ENCODE assay signal across 24 cellular contexts in genomic region chr2:3968736-3969135, GRCh38.
"Had no signal": no experiment of that assay in that cellular context is flagged by ENCODE, and none has a peak within 500 bp of the region (broad histone marks: within the 10 kb centered on the region; RNA-seq: fewer than 3 reads in every experiment).

No MANE protein-coding gene starts in this region.

- H3K9me3 ChIP-seq: heart right ventricle, left lung, lower lobe of right lung, right atrium auricular region, right lobe of liver, stomach, testis, thyroid gland, transverse colon, uterus had no signal

- DNase-seq: heart right ventricle; hippocampal formation; kidney glomerular epithelial cell; left cardiac atrium; left lung; lower lobe of right lung; naive B cell; natural killer cell; nucleus accumbens; right lobe of liver; stimulated activated CD4-positive, alpha-beta T cell treated with anti-CD3 and anti-CD28 coated beads, Interleukin-12 subunit alpha, Interleukin-12 subunit beta, amount 100 ng/mL, for 4 hours; stimulated activated CD4-positive, alpha-beta T cell treated with anti-CD3 and anti-CD28 coated beads, Interleukin-15, amount 100 ng/mL, for 24 hours; stimulated activated CD4-positive, alpha-beta T cell treated with anti-CD3 and anti-CD28 coated beads, Interleukin-2, amount 100 ng/mL, for 24 hours; stimulated activated CD4-positive, alpha-beta T cell treated with anti-CD3 and anti-CD28 coated beads, Interleukin-4, amount 100 ng/mL, for 1 hour; stimulated activated naive B cell treated with anti-CD40 and anti-IgM and Interleukin-4, amounts not matched to agents 10 μg/mL and 1 μg/mL and 100 μg/mL, for 72 hours; stimulated activated naive CD8-positive, alpha-beta T cell treated with anti-CD3 and anti-CD28 coated beads, Interleukin-15, Interleukin-2, amounts not matched to agents 100 U/mL and 50 U/mL, for 24 hours; stomach; testis; thyroid gland; transverse colon; uterus had no signal

- H3K9ac ChIP-seq: parathyroid adenoma had no signal

- H3K36me3 Mint-ChIP-seq: memory B cell; naive B cell; natural killer cell; stimulated activated naive B cell treated with anti-CD40 and anti-IgM and Interleukin-4, amounts not matched to agents 10 μg/mL and 1 μg/mL and 100 μg/mL, for 72 hours had no signal

- ATAC-seq: heart right ventricle; left cardiac atrium; left lung; lower lobe of right lung; natural killer cell; stimulated activated naive B cell treated with anti-CD40 and anti-IgM and Interleukin-4, amounts not matched to agents 10 μg/mL and 1 μg/mL and 100 μg/mL, for 72 hours; stimulated activated naive CD8-positive, alpha-beta T cell treated with anti-CD3 and anti-CD28 coated beads, Interleukin-15, Interleukin-2, amounts not matched to agents 100 U/mL and 50 U/mL, for 24 hours had no signal

- H3K36me3 ChIP-seq: heart right ventricle, left lung, lower lobe of right lung, right atrium auricular region, right lobe of liver, stomach, thyroid gland, transverse colon, uterus had no signal

- H3K27me3 Mint-ChIP-seq: memory B cell; naive B cell; stimulated activated naive B cell treated with anti-CD40 and anti-IgM and Interleukin-4, amounts not matched to agents 10 μg/mL and 1 μg/mL and 100 μg/mL, for 72 hours had no signal

- H3K27ac Mint-ChIP-seq: memory B cell; naive B cell; natural killer cell; stimulated activated naive B cell treated with anti-CD40 and anti-IgM and Interleukin-4, amounts not matched to agents 10 μg/mL and 1 μg/mL and 100 μg/mL, for 72 hours had no signal

- H3K4me3 Mint-ChIP-seq: memory B cell; naive B cell; natural killer cell; stimulated activated naive B cell treated with anti-CD40 and anti-IgM and Interleukin-4, amounts not matched to agents 10 μg/mL and 1 μg/mL and 100 μg/mL, for 72 hours had no signal

- H3K9me3 Mint-ChIP-seq: memory B cell; natural killer cell; stimulated activated naive B cell treated with anti-CD40 and anti-IgM and Interleukin-4, amounts not matched to agents 10 μg/mL and 1 μg/mL and 100 μg/mL, for 72 hours had no signal

- H3K27ac ChIP-seq: heart right ventricle, left lung, lower lobe of right lung, parathyroid adenoma, right atrium auricular region, right lobe of liver, stomach, testis, thyroid gland, transverse colon, uterus had no signal

- H3K4me1 ChIP-seq: heart right ventricle, left lung, lower lobe of right lung, parathyroid adenoma, right atrium auricular region, right lobe of liver, testis, transverse colon, uterus had no signal

- H2AFZ ChIP-seq: parathyroid adenoma had no signal

- H3K4me3 ChIP-seq: heart right ventricle, left lung, lower lobe of right lung, right atrium auricular region, right lobe of liver, stomach, testis, thyroid gland, transverse colon, uterus had no signal

- H3K4me1 Mint-ChIP-seq: memory B cell; naive B cell; natural killer cell; stimulated activated naive B cell treated with anti-CD40 and anti-IgM and Interleukin-4, amounts not matched to agents 10 μg/mL and 1 μg/mL and 100 μg/mL, for 72 hours had no signal

- H3K27me3 ChIP-seq: right atrium auricular region, right lobe of liver, testis, thyroid gland, transverse colon, uterus had no signal

- H3K79me2 ChIP-seq: parathyroid adenoma had no signal
